8 cellular contexts compared by ENCODE assay signal in the genomic region with DNA sequence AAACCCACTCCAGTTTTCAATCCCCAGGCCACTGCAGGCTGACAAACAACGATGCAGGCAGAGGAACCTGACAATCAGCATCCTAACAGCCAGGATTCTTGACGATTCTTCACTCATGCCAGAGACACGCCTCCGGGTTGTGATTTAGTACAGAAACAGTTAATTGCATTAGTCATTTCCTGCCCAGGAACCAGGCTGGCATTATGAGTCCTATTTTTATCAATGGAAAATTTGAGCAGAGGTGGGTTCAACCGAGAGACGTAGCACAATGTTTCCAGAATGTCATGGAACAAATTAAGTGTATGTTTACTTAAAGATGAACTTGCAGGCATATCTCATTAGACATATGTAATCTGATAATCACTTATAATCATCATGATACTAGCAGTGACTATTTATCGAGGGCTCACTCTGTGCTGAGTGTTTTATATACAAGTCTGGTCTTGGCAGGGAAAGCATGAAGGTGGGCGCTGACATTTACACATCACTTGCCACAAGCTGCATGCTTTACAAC.
A peak's percentile ranks its signal among the peaks of the same experiment; 100 is the strongest.
DNase-seq lines count a peak whose midpoint lies in the region; ATAC-seq, FAIRE-seq and TF ChIP-seq lines count a peak whose summit lies in the region.

No MANE protein-coding gene starts in this region.

- H3K27me3 Mint-ChIP-seq in endothelial cell (ENCODE audit: unreplicated experiment) = peaks cover 8% of the 10 kb centered on the region

- no peak for ATAC-seq in GM19467 (IDR thresholded peaks at IDR 0.05; ENCODE audit: unreplicated experiment)

- H3K4me1 Mint-ChIP-seq in endothelial cell (ENCODE audit: unreplicated experiment) = peaks cover 13% of the 10 kb centered on the region

- TF ChIP-seq CTCF in BE2C (IDR thresholded peaks at IDR 0.05; ENCODE audit: low read depth, low read length) (no peak), endothelial cell (IDR thresholded peaks at IDR 0.05; ENCODE audit: unreplicated experiment) (no peak)

- H3K4me3 ChIP-seq in BE2C (ENCODE audit: low read depth, low read length) (peak overlapping the region; percentile 37), MG63 (no peak overlapping the region)

- H3K9me3 ChIP-seq in BE2C = no peaks in the 10 kb centered on the region
- H3K9me3 ChIP-seq in MG63 = no peaks in the 10 kb centered on the region

- H3K9me3 Mint-ChIP-seq in endothelial cell (ENCODE audit: unreplicated experiment) = no peaks in the 10 kb centered on the region

- DNase-seq in BE2C (peak; percentile 74), MG63 (peak; percentile 72), activated T-cell treated with anti-CD3 and anti-CD28 coated beads for 4 hours (peak; percentile 17), GF-D8 (lab: John Stamatoyannopoulos, UW) (no peak), pons (ENCODE audit: low spot score) (no peak), endothelial cell (ENCODE audit: low spot score) (no peak)

- H3K36me3 ChIP-seq in BE2C (no peaks in the 10 kb centered on the region), MG63 (no peaks in the 10 kb centered on the region)

- no peaks in the 10 kb centered on the region for H3K27me3 ChIP-seq in BE2C
- H3K27me3 ChIP-seq in MG63 = no peaks in the 10 kb centered on the region

- H3K27ac Mint-ChIP-seq in endothelial cell (ENCODE audit: unreplicated experiment) = no peak overlapping the region

- H3K36me3 Mint-ChIP-seq in endothelial cell (ENCODE audit: low read depth, unreplicated experiment) = peaks cover 16% of the 10 kb centered on the region

- peaks cover 5% of the 10 kb centered on the region for H3K4me1 ChIP-seq in BE2C

- FAIRE-seq in islet of Langerhans (lab: Jason Lieb, UNC) = peak; percentile 97

- no peak overlapping the region for H3K4me3 Mint-ChIP-seq in endothelial cell (ENCODE audit: unreplicated experiment)

Comparison
In these comparisons a context has a peak if more than half of its experiments do, and no peak if none do; other contexts are left out.
1. DNase-seq: peak in BE2C (single experiment), MG63 (single experiment) and activated T-cell treated with anti-CD3 and anti-CD28 coated beads for 4 hours (single experiment); none in GF-D8 (single experiment), pons (single experiment) and endothelial cell (single experiment).